9 cellular contexts compared by ENCODE assay signal in the genomic region with DNA sequence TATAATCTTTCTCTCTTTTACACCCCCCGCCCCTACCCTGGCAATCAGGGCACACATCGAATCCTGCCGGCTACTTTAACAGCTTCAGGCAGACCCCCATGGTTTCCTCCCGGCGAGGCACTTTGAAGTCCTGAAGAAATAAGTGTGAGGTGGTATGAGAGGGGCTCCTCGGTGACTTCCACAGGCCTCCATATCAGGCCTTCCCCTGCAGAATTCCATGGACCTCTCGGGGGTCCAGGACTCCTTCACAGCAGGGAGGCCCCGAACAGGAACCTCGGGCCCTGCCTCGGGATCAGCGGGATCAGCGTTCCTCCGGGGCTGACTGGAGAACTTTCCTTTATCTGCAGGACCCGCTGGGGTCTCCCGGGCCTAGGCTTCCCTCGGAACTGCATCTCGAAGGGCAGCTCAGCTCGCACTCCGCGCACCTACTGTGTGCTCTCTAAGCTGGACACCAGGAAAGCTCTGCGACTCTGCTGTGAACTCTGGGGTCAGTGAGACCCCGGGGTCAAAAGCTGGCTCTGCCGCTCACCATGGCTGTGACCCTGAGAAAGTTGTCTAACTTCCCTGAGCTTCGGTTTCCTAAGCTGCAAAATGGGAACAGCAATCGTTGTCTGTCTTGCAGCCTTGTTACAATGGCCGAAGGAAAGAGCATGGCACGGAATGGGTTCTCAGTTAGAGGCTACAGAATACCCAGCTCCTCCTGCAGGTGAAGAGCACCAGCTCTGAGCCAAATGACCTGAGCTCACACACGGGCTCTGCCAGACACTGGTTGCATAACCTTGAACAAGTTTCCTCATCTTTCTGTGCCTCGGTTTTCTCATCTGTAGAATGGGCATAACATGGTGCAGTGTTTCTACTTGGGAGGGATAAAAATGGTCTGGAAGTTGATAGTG.
DNase-seq lines count a peak whose midpoint lies in the region; ATAC-seq, FAIRE-seq and TF ChIP-seq lines count a peak whose summit lies in the region.
"Had no signal": no experiment of that assay in that cellular context is flagged by ENCODE, and none has a peak within 500 bp of the region (broad histone marks: within the 10 kb centered on the region; RNA-seq: fewer than 3 reads in every experiment).

No MANE protein-coding gene starts in this region.

- H3K27ac Mint-ChIP-seq in activated CD8-positive, alpha-beta memory T cell treated with anti-CD3 and anti-CD28 coated beads, Interleukin-2, amount 10 ng/mL, durations not matched to agents 7 days and 5 days = no peak overlapping the region
- H3K27ac Mint-ChIP-seq in activated T-cell treated with anti-CD3 and anti-CD28 coated beads, Interleukin-2, amount 50 U/mL, for 24 hours = no peak overlapping the region

- intact Hi-C loops in GM12878 (cut with micrococcal nuclease; ENCODE audit: unreplicated experiment) (no loop called here), testis (cut with DNase I; ENCODE audit: low total_unique reads) (no loop called here)

- SMC1A ChIA-PET in GM12878 (lab: Charles Lee; ENCODE audit: uncharacterized antibody, unreplicated experiment) = interaction anchor here (0.6 to 4.7 kb wide), 13 partner anchors 7 to 96 kb away, joined by 3 to 50 read pairs (median 4); partner anchors contain the start of gene ID2

- peaks cover 15% of the 10 kb centered on the region for H3K27me3 Mint-ChIP-seq in activated CD8-positive, alpha-beta memory T cell treated with anti-CD3 and anti-CD28 coated beads, Interleukin-2, amount 10 ng/mL, durations not matched to agents 7 days and 5 days
- peaks cover 5% of the 10 kb centered on the region for H3K27me3 Mint-ChIP-seq in activated T-cell treated with anti-CD3 and anti-CD28 coated beads, Interleukin-2, amount 50 U/mL, for 24 hours

- H3K27ac ChIP-seq in GM12878 (ENCODE audit: control insufficient read depth, insufficient read depth) = 0 out of 2 replicates have a peak overlapping the region, but pooled peaks have one; percentile 14
- H3K27ac ChIP-seq in testis = no peak overlapping the region

- H3K27me3 ChIP-seq in GM12878 (replicated peaks in 1 of 2; ENCODE audit: control insufficient read depth in 2 of 2, insufficient read depth in 2 of 2, low read length in 1 of 2) (no peaks in the 10 kb centered on the region), mucosa of stomach (ENCODE audit: control insufficient read depth, insufficient read depth, low read length) (peaks cover 7% of the 10 kb centered on the region), testis (no peaks in the 10 kb centered on the region)

- H3K4me1 ChIP-seq in GM12878 (ENCODE audit: control insufficient read depth, insufficient read depth, low read length) = peaks cover 27% of the 10 kb centered on the region
- H3K4me1 ChIP-seq in mucosa of stomach (ENCODE audit: control insufficient read depth, insufficient read depth, low read length) = peaks cover 29% of the 10 kb centered on the region
- H3K4me1 ChIP-seq in testis = no peaks in the 10 kb centered on the region

- no peak overlapping the region for H3K4me3 Mint-ChIP-seq in activated CD8-positive, alpha-beta memory T cell treated with anti-CD3 and anti-CD28 coated beads, Interleukin-2, amount 10 ng/mL, durations not matched to agents 7 days and 5 days
- H3K4me3 Mint-ChIP-seq in activated T-cell treated with anti-CD3 and anti-CD28 coated beads, Interleukin-2, amount 50 U/mL, for 24 hours = no peak overlapping the region

- POLR2A ChIA-PET in GM12878 (lab: Charles Lee) = interaction anchor here (0.8 to 5.5 kb wide), 8 partner anchors 10 to 99 kb away, joined by 3 to 42 read pairs (median 4); partner anchors contain the start of gene ID2

- in situ Hi-C loops in GM12878 (cut with MboI) = no loop called here

- H3K36me3 Mint-ChIP-seq in activated CD8-positive, alpha-beta memory T cell treated with anti-CD3 and anti-CD28 coated beads, Interleukin-2, amount 10 ng/mL, durations not matched to agents 7 days and 5 days = no peaks in the 10 kb centered on the region
- H3K36me3 Mint-ChIP-seq in activated T-cell treated with anti-CD3 and anti-CD28 coated beads, Interleukin-2, amount 50 U/mL, for 24 hours (ENCODE audit: low read depth) = no peaks in the 10 kb centered on the region
- H3K36me3 Mint-ChIP-seq: brain had no signal

- CTCF ChIA-PET in activated CD8-positive, alpha-beta memory T cell treated with anti-CD3 and anti-CD28 coated beads, Interleukin-2, amount 10 ng/mL, durations not matched to agents 7 days and 5 days (lab: Charles Lee) = interaction anchor here (0.7 kb wide), 1 partner anchor 272 kb away, joined by 4 read pairs; no protein-coding TSS in a partner anchor
- CTCF ChIA-PET in GM12878 (lab: Yijun Ruan, JAX) = interaction anchor here (0.9 to 2.6 kb wide), 13 partner anchors 9 to 109 kb away, joined by 3 to 10 read pairs (median 3); partner anchors contain the start of gene ID2

- H3K4me2 ChIP-seq in GM12878 (ENCODE audit: control insufficient read depth, insufficient read depth) = peak overlapping the region; percentile 63

- FAIRE-seq in GM12878 (lab: Jason Lieb, UNC) = no peak

- no peaks in the 10 kb centered on the region for H3K36me3 ChIP-seq in GM12878 (ENCODE audit: control insufficient read depth in 2 of 2, insufficient read depth in 2 of 2, low read length in 1 of 2)
- no peaks in the 10 kb centered on the region for H3K36me3 ChIP-seq in mucosa of stomach (ENCODE audit: control insufficient read depth, insufficient read depth, low read length)
- H3K36me3 ChIP-seq in testis (ENCODE audit: low read depth, missing control alignments) = no peaks in the 10 kb centered on the region

- BruUV-seq in GM12878 (replicated peaks; lab: Mats Ljungman, UMichigan) = TSS peak; percentile 84

- TF ChIP-seq RAD21 in GM12878 (IDR thresholded peaks at IDR 0.05; ENCODE audit: insufficient read depth, low read depth, low read length) = no peak

- H3K4me3 ChIP-seq in GM12878 = 0 out of 2 replicates have a peak overlapping the region, but pooled peaks have one; percentile 28
- H3K4me3 ChIP-seq in mucosa of stomach (ENCODE audit: low read length) = peak overlapping the region; percentile 57
- H3K4me3 ChIP-seq in testis = peak overlapping the region in 1 of 2 donors; percentile 21

- no peaks in the 10 kb centered on the region for H3K9me3 Mint-ChIP-seq in activated CD8-positive, alpha-beta memory T cell treated with anti-CD3 and anti-CD28 coated beads, Interleukin-2, amount 10 ng/mL, durations not matched to agents 7 days and 5 days (ENCODE audit: low read depth)
- H3K9me3 Mint-ChIP-seq in activated T-cell treated with anti-CD3 and anti-CD28 coated beads, Interleukin-2, amount 50 U/mL, for 24 hours = no peaks in the 10 kb centered on the region

- peaks cover 47% of the 10 kb centered on the region for H3K4me1 Mint-ChIP-seq in activated CD8-positive, alpha-beta memory T cell treated with anti-CD3 and anti-CD28 coated beads, Interleukin-2, amount 10 ng/mL, durations not matched to agents 7 days and 5 days
- peaks cover 65% of the 10 kb centered on the region for H3K4me1 Mint-ChIP-seq in activated T-cell treated with anti-CD3 and anti-CD28 coated beads, Interleukin-2, amount 50 U/mL, for 24 hours (ENCODE audit: low read depth)

- TF ChIP-seq CTCF in GM12878 (IDR thresholded peaks at IDR 0.05 in 2 of 3, conservative IDR thresholded peaks at IDR 0.05 in 1 of 3; ENCODE audit: control insufficient read depth in 2 of 3, extremely low read depth in 1 of 3, insufficient read depth in 1 of 3, low read depth in 3 of 3, low read length in 3 of 3) (no peak), testis (IDR thresholded peaks at IDR 0.05) (no peak)

- TF ChIP-seq POLR2A in GM12878 (IDR thresholded peaks at IDR 0.05; ENCODE audit: low read depth, low read length) (no peak), testis (IDR thresholded peaks at IDR 0.05) (no peak)

- H3K9me3 ChIP-seq in GM12878 (replicated peaks; ENCODE audit: control insufficient read depth, insufficient read depth, low read length) = no peaks in the 10 kb centered on the region
- H3K9me3 ChIP-seq in mucosa of stomach (ENCODE audit: control insufficient read depth, low read length) = no peaks in the 10 kb centered on the region
- no peaks in the 10 kb centered on the region for H3K9me3 ChIP-seq in testis

- no peaks in the 10 kb centered on the region for H3K79me2 ChIP-seq in GM12878 (ENCODE audit: control insufficient read depth, insufficient read depth, low read length)

- peak overlapping the region; percentile 61 for H2AFZ ChIP-seq in GM12878 (ENCODE audit: control insufficient read depth, low read depth, low read length)

- H3K9ac ChIP-seq in GM12878 (ENCODE audit: control insufficient read depth, insufficient read depth, low read length) (no peak overlapping the region), mucosa of stomach (ENCODE audit: low read length) (peak overlapping the region; percentile 52)

- RAD21 ChIA-PET in GM12878 (lab: Charles Lee; ENCODE audit: unreplicated experiment) = interaction anchor here (0.6 to 8.9 kb wide), 16 partner anchors 10 to 109 kb away, joined by 3 to 76 read pairs (median 4); partner anchors contain the start of gene ID2

- WGBS in GM12878 (ENCODE audit: insufficient coverage, insufficient replicate concordance, low lambda C conversion rate, missing lambda C conversion rate) = 80% methylated on average over 29 of the region's 29 CpGs
- 58 to 61% methylated on average over 15 to 29 of the region's 29 CpGs for WGBS in testis, 2 donors

- no peak for ATAC-seq in activated CD8-positive, alpha-beta memory T cell treated with anti-CD3 and anti-CD28 coated beads, Interleukin-2, amount 10 ng/mL, durations not matched to agents 7 days and 5 days
- ATAC-seq in GM12878 (no peak), HG02884 (IDR thresholded peaks at IDR 0.05; ENCODE audit: unreplicated experiment) (no peak)

- DNase-seq in activated CD8-positive, alpha-beta memory T cell treated with anti-CD3 and anti-CD28 coated beads, Interleukin-2, amount 50 U/mL, for 48 hours = peak; percentile 47
- no peak for DNase-seq in activated CD8-positive, alpha-beta memory T cell treated with anti-CD3 and anti-CD28 coated beads, Interleukin-2, amount 10 ng/mL, durations not matched to agents 7 days and 5 days
- DNase-seq in GM12878 (ENCODE audit: low read depth, low spot score) = no peak
- DNase-seq in testis = peak; percentile 12
- no peak for DNase-seq in nucleus accumbens (lab: John Stamatoyannopoulos, UW)
- DNase-seq in activated T-cell treated with anti-CD3 and anti-CD28 coated beads, Interleukin-2, amount 50 U/mL, for 24 hours = no peak

- no peak for TF ChIP-seq EP300 in GM12878 (IDR thresholded peaks at IDR 0.05; ENCODE audit: borderline replicate concordance in 1 of 2, control insufficient read depth in 1 of 2, low read depth in 2 of 2, low read length in 2 of 2)

- no peaks in the 10 kb centered on the region for H4K20me1 ChIP-seq in GM12878 (ENCODE audit: control insufficient read depth, insufficient read depth)

TF ChIP-seq in GM12878, 131 proteins besides CTCF, POLR2A, EP300 and RAD21:
- TF ChIP-seq DPF2 (IDR thresholded peaks at IDR 0.05) (peak; percentile 46; the same call in 1 of the 2 replicates), PAX8 (IDR thresholded peaks at IDR 0.05) (no peak), SMARCA5 (IDR thresholded peaks at IDR 0.05) (0 out of 2 replicates have a peak, but pooled peaks have one; percentile 31)

Comparison
In these comparisons a context has a peak if more than half of its experiments do, and no peak if none do; other contexts are left out.
1. DNase-seq: peak in activated CD8-positive, alpha-beta memory T cell treated with anti-CD3 and anti-CD28 coated beads, Interleukin-2, amount 50 U/mL, for 48 hours (single experiment) and testis (single experiment); none in activated CD8-positive, alpha-beta memory T cell treated with anti-CD3 and anti-CD28 coated beads, Interleukin-2, amount 10 ng/mL, durations not matched to agents 7 days and 5 days (single experiment), GM12878 (single experiment), nucleus accumbens (0 of 56) and activated T-cell treated with anti-CD3 and anti-CD28 coated beads, Interleukin-2, amount 50 U/mL, for 24 hours (single experiment).